24 cellular contexts compared by ENCODE assay signal in the genomic region with DNA sequence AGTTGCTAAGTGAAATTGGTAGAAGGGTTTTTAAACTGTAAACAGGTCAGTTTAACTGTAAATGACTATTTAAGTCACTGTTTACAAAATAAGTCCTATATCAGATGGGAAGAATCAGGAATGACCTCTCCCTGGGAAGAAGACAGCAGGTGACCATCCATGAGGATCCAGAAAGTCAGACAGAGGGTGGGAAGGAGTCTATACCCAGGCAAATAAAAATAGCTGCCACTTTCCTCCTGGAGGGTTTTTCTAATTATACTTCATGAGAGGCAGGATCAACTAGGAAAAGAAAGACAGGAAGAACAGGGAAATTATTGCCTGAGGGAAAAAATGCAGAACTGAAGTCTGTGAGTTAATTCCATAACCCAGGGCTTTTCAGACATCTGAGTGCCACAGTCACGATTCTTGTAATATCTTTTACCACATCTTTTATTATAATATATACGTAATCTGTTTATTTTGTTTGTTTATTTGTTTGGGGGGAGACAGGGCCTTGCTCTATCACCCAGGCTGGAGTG. TPM values are rescaled to one million over a fixed set of nuclear protein-coding genes. Genes with fewer than 3 reads are reported as not detected.
"Had no signal": no experiment of that assay in that cellular context is flagged by ENCODE, and none has a peak within 500 bp of the region (broad histone marks: within the 10 kb centered on the region; RNA-seq: fewer than 3 reads in every experiment).

No MANE protein-coding gene starts in this region.

- ATAC-seq: activated T-cell treated with anti-CD3 and anti-CD28 coated beads, Interleukin-2, amount 50 U/mL, for 72 hours; left lobe of liver had no signal

- H3K9me3 ChIP-seq: esophagus muscularis mucosa, thyroid gland had no signal

- H3K27ac Mint-ChIP-seq: activated T-cell treated with anti-CD3 and anti-CD28 coated beads, Interleukin-2, amount 50 U/mL, for 72 hours had no signal

- H3K4me3 Mint-ChIP-seq: activated T-cell treated with anti-CD3 and anti-CD28 coated beads, Interleukin-2, amount 50 U/mL, for 72 hours had no signal

- H3K36me3 ChIP-seq: brain microvascular endothelial cell, esophagus muscularis mucosa, thyroid gland, WERI-Rb-1 had no signal

- H3K9me3 Mint-ChIP-seq: activated T-cell treated with anti-CD3 and anti-CD28 coated beads, Interleukin-2, amount 50 U/mL, for 72 hours had no signal

- H3K27ac ChIP-seq: brain microvascular endothelial cell, WERI-Rb-1 had no signal

- H3K27me3 ChIP-seq: brain microvascular endothelial cell, esophagus muscularis mucosa, thyroid gland had no signal

- H3K4me3 ChIP-seq: esophagus muscularis mucosa, thyroid gland had no signal

- DNase-seq: activated CD4-positive, alpha-beta T cell treated with anti-CD3 and anti-CD28 coated beads, Interleukin-2, amount 50 U/mL, for 4 hours; activated effector memory CD4-positive, alpha-beta T cell treated with anti-CD3 and anti-CD28 coated beads, Interleukin-2, amount 50 U/mL, for 16 hours; activated naive CD4-positive, alpha-beta T cell treated with anti-CD3 and anti-CD28 coated beads, Interleukin-2, amount 50 U/mL, for 16 hours; activated T-cell treated with anti-CD3 and anti-CD28 coated beads, Interleukin-2, amount 50 U/mL, for 72 hours; aorta; brain microvascular endothelial cell; cerebellar nuclear complex; effector CD8-positive, alpha-beta T cell; hippocampal formation; midbrain; retina; stimulated activated naive CD4-positive, alpha-beta T cell; T-helper 2 cell; thyroid gland; WERI-Rb-1 had no signal

RNA-seq across cellular contexts. Expression of a gene that starts 7.0 kb away (rescaled TPM):
- total RNA-seq: activated CD8-positive, alpha-beta memory T cell treated with anti-CD3 and anti-CD28 coated beads for 36 hours; activated T-cell treated with anti-CD3 and anti-CD28 coated beads, Interleukin-2, amount 50 U/mL, for 72 hours; aorta; endothelial cell of umbilical vein; esophagus muscularis mucosa; glomerular endothelial cell; left lobe of liver; lung microvascular endothelial cell; omental fat pad; posterior vena cava; urinary bladder had no signal

RNA-seq across cellular contexts. Expression of a gene that starts 39.9 kb away (rescaled TPM):
- total RNA-seq: activated CD8-positive, alpha-beta memory T cell treated with anti-CD3 and anti-CD28 coated beads for 36 hours; endothelial cell of umbilical vein; glomerular endothelial cell; lung microvascular endothelial cell had no signal

RNA-seq across cellular contexts. Expression of a gene that starts 47.6 kb away (rescaled TPM):
- total RNA-seq: activated CD8-positive, alpha-beta memory T cell treated with anti-CD3 and anti-CD28 coated beads for 36 hours; activated T-cell treated with anti-CD3 and anti-CD28 coated beads, Interleukin-2, amount 50 U/mL, for 72 hours; aorta; endothelial cell of umbilical vein; esophagus muscularis mucosa; glomerular endothelial cell; left lobe of liver; lung microvascular endothelial cell; omental fat pad; posterior vena cava; thyroid gland; urinary bladder had no signal
